ENCODE assay signal across 8 cellular contexts in the genomic region with DNA sequence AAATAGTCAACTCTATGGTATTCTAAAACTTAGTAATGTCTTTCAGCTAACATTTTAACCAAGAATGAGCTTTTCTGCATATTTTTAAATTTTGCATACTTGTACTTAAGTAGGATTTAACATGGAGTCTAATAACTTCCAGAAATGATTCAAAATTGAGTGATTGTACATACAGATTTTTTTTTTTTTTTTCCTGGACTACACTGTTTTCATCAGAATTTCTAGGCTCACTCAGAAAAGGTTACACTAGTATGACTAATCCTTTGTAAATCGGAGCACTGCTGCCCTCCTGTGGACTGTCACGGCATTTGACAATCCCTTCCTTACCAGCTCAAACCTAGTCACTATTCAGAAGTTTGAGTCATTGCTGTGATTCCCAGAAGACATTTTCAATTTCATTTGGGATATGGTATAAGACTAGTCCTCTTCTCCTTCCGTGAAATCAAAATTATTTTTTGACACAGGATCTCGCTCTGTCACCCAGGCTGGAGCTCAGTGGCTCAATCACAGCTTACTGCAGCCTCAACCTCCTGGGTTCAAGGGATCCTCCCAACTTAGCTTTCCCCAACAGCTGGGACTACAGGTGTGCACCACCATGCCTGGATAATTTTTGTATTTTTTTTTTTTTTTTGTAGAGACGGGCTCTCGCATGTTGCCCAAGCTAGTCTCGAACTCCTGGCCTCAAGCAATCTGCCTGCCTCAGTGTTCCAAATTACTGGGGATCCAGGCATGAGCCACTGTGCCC. TPM values are rescaled to one million over a fixed set of nuclear protein-coding genes. Genes with fewer than 3 reads are reported as not detected.
DNase-seq lines count a peak whose midpoint lies in the region; ATAC-seq and TF ChIP-seq lines count a peak whose summit lies in the region.

No MANE protein-coding gene starts in this region.

- no peaks in the 10 kb centered on the region for H3K27me3 ChIP-seq in AG04450 (ENCODE audit: control insufficient read depth, insufficient read depth, low read length)

- CTCF ChIA-PET in AG04450 (lab: Charles Lee), result interaction anchor here (0.7 to 3.4 kb wide), 47 partner anchors 9 to 775 kb away, joined by 3 to 39 read pairs (median 5); partner anchors contain the start of gene CD46
- CTCF ChIA-PET in activated CD4-positive, alpha-beta memory T cell treated with anti-CD3 and anti-CD28 coated beads for 36 hours (lab: Charles Lee), result interaction anchor here (0.6 to 4.7 kb wide), 55 partner anchors 9 to 1103 kb away, joined by 3 to 59 read pairs (median 6); partner anchors contain the start of gene CD46

- peaks cover 36% of the 10 kb centered on the region for H3K4me1 Mint-ChIP-seq in activated CD4-positive, alpha-beta memory T cell treated with anti-CD3 and anti-CD28 coated beads for 36 hours (ENCODE audit: low read depth)

- ATAC-seq in GM18868 (IDR thresholded peaks at IDR 0.05; ENCODE audit: unreplicated experiment), result peak; percentile 77
- ATAC-seq in HG03432 (IDR thresholded peaks at IDR 0.05; ENCODE audit: unreplicated experiment), result peak; percentile 84

- H3K4me3 Mint-ChIP-seq in activated CD4-positive, alpha-beta memory T cell treated with anti-CD3 and anti-CD28 coated beads for 36 hours, result no peak overlapping the region

- H3K9me3 ChIP-seq in AG04450 (ENCODE audit: control insufficient read depth, insufficient read depth, low read length), result no peaks in the 10 kb centered on the region

- POLR2A ChIA-PET in AG04450 (lab: Yijun Ruan, JAX), result interaction anchor here (0.6 to 1.5 kb wide), 5 partner anchors 9 to 638 kb away, joined by 4 to 6 read pairs (median 5); no protein-coding TSS in a partner anchor
- POLR2A ChIA-PET in activated CD4-positive, alpha-beta memory T cell treated with anti-CD3 and anti-CD28 coated beads for 36 hours (lab: Charles Lee), result interaction anchor here (0.6 to 1.0 kb wide), 5 partner anchors 10 to 308 kb away, joined by 3 to 5 read pairs (median 4); no protein-coding TSS in a partner anchor

- peak; percentile 81 for TF ChIP-seq CTCF in AG04450 (IDR thresholded peaks at IDR 0.05; ENCODE audit: low read depth, low read length)

- DNase-seq in AG04450 (ENCODE audit: low read depth, low spot score) (peak; percentile 68), NCI-H748 treated with DMSO at 0.1 percent for 48 hours (lab: John Stamatoyannopoulos, UW) (peak; percentile 16), medulla oblongata (ENCODE audit: extremely low spot score) (peak; percentile 88)
- peak; percentile 90 for DNase-seq in activated CD4-positive, alpha-beta memory T cell treated with anti-CD3 and anti-CD28 coated beads for 36 hours
- DNase-seq in effector CD8-positive, alpha-beta T cell (lab: John Stamatoyannopoulos, UW), result peak; percentile 61
- peak; percentile 38 to 68 for DNase-seq in stimulated activated CD8-positive, alpha-beta memory T cell treated with anti-CD3 and anti-CD28 coated beads, Interleukin-15, amount 100 ng/mL, for 4 hours (ENCODE audit: low read depth in 2 of 2)

- H3K9me3 Mint-ChIP-seq in activated CD4-positive, alpha-beta memory T cell treated with anti-CD3 and anti-CD28 coated beads for 36 hours, result no peaks in the 10 kb centered on the region

- H3K36me3 Mint-ChIP-seq in activated CD4-positive, alpha-beta memory T cell treated with anti-CD3 and anti-CD28 coated beads for 36 hours, result peaks cover 4% of the 10 kb centered on the region

- H3K27ac Mint-ChIP-seq in activated CD4-positive, alpha-beta memory T cell treated with anti-CD3 and anti-CD28 coated beads for 36 hours, result peak overlapping the region; percentile 64

- intact Hi-C loops in activated CD4-positive, alpha-beta memory T cell treated with anti-CD3 and anti-CD28 coated beads for 36 hours (cut with micrococcal nuclease), result loop anchor here (1.0 to 5.0 kb wide), 5 partner anchors 18 to 165 kb away; partner anchors contain the start of gene CD46

- no peaks in the 10 kb centered on the region for H3K27me3 Mint-ChIP-seq in activated CD4-positive, alpha-beta memory T cell treated with anti-CD3 and anti-CD28 coated beads for 36 hours

- H3K4me3 ChIP-seq in AG04450 (ENCODE audit: low read depth, low read length), result no peak overlapping the region

- H3K27ac ChIP-seq in AG04450 (ENCODE audit: low read depth, low read length), result no peak overlapping the region

RNA-seq across cellular contexts. Expression of gene CD46, which starts 45.5 kb away (rescaled TPM):
- 112 and 148 TPM in 2 replicates for polyA plus RNA-seq in AG04450 (2011; rRNA removed)
- polyA minus RNA-seq in AG04450 (2011; rRNA and poly(A)+ RNA removed), result 25.4 and 60.6 TPM in 2 replicates
- 10 to 100 TPM; 94.6 to 96.9 TPM for total RNA-seq in activated CD4-positive, alpha-beta memory T cell treated with anti-CD3 and anti-CD28 coated beads for 36 hours

Comparison
In these comparisons a context has a peak if more than half of its experiments do, and no peak if none do; other contexts are left out.
1. DNase-seq: peak in every context shown above with its lines; median percentile 90 in activated CD4-positive, alpha-beta memory T cell treated with anti-CD3 and anti-CD28 coated beads for 36 hours; 88 in medulla oblongata; 68 in AG04450; 61 in effector CD8-positive, alpha-beta T cell; 53 in stimulated activated CD8-positive, alpha-beta memory T cell treated with anti-CD3 and anti-CD28 coated beads, Interleukin-15, amount 100 ng/mL, for 4 hours; 16 in NCI-H748 treated with DMSO at 0.1 percent for 48 hours.